Comparison of ENCODE assay signal across 10 cellular contexts in the genomic region with DNA sequence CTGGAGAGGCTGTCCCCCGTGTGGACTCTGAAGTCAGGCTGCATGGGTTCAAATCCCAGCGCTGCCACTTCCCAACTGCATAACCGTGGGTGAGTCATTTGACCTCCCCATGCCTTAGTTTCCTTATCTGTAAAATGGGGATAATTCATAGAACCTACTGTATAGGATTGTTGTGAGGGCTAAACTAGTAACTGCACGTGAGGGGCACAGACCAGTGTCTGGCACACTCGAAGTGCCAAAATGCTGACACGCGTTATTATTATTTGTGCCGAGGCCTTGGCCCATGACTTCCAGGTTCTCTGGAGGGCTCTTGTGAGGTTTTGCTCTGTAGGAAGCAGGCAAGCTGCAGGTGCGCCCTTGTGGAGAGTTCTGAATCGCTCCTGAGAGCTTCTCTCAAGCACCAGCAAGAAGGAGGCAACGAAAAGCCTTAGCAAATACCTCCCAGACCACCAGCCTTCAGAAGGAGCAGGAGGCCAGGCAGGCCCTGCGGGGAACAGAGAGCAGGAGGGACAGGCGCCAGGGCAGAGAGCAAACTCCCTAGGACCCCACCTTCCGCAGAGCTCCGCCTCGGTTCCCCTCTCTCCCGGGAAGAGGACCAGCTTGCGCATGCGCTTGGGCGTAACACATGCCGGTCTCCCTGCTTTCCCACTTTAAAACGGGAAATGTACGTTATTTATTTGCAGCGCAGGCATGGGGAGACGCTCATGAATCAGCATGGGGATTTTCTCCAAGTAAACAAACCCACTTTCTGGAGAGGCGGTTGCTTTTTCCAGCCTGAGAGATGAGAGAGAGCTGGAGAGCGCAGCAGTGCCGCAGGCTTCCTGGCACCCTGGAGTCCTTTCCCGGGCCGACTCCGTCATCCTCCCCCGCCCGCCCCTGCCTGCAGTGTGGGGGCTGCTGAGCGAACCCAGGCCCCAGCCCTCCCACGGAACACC. TPM values are rescaled to one million over a fixed set of nuclear protein-coding genes. Genes with fewer than 3 reads are reported as not detected.
DNase-seq lines count a peak whose midpoint lies in the region; ATAC-seq and TF ChIP-seq lines count a peak whose summit lies in the region.
"Had no signal": no experiment of that assay in that cellular context is flagged by ENCODE, and none has a peak within 500 bp of the region (broad histone marks: within the 10 kb centered on the region; RNA-seq: fewer than 3 reads in every experiment).

No MANE protein-coding gene starts in this region.

- H3K9ac ChIP-seq in iPS-20b (ENCODE audit: low read depth, low read length), result peak overlapping the region; percentile 75

- H3K4me1 ChIP-seq in GM23338 (ENCODE audit: insufficient read depth), result 0 out of 2 replicates have a peak, but pooled peaks cover 5% of the 10 kb centered on the region
- no peaks in the 10 kb centered on the region for H3K4me1 ChIP-seq in iPS-20b (ENCODE audit: insufficient read depth, low read length)
- H3K4me1 ChIP-seq in BE2C, result no peaks in the 10 kb centered on the region

- ATAC-seq in GM23338 (peak; percentile 95), GM19023 (IDR thresholded peaks at IDR 0.05; ENCODE audit: unreplicated experiment) (no peak), GM18502 (IDR thresholded peaks at IDR 0.05; ENCODE audit: poor library complexity, unreplicated experiment) (no peak), GM18498 (IDR thresholded peaks at IDR 0.05; ENCODE audit: unreplicated experiment) (no peak)

- H3K27me3 Mint-ChIP-seq in GM23338 (ENCODE audit: insufficient read depth, low read depth, poor library complexity) (peaks cover 4% of the 10 kb centered on the region), brain (peaks cover 19% of the 10 kb centered on the region)

- H3K9me3 Mint-ChIP-seq in GM23338, result no peaks in the 10 kb centered on the region
- H3K9me3 Mint-ChIP-seq in brain, result peaks cover 0 to 5% (median 0%) of the 10 kb centered on the region in 5 experiments

- no peaks in the 10 kb centered on the region for H4K20me1 ChIP-seq in GM23338 (replicated peaks; ENCODE audit: insufficient read depth)

- H3K36me3 Mint-ChIP-seq in GM23338 (ENCODE audit: low read depth) (no peaks in the 10 kb centered on the region), brain (no peaks in the 10 kb centered on the region)

- H3K9me3 ChIP-seq in iPS-20b (ENCODE audit: insufficient read depth, low read depth, low read length) (no peaks in the 10 kb centered on the region), BE2C (no peaks in the 10 kb centered on the region)

- peaks cover 5% of the 10 kb centered on the region; the same call in 1 of the 2 replicates for H3K27me3 ChIP-seq in GM23338 (ENCODE audit: insufficient read depth)
- H3K27me3 ChIP-seq in iPS-20b (ENCODE audit: insufficient read depth, low read length), result peaks cover 9% of the 10 kb centered on the region
- H3K27me3 ChIP-seq in BE2C, result no peaks in the 10 kb centered on the region

- H3K4me3 Mint-ChIP-seq in GM23338 (peak overlapping the region; percentile 79), brain (peak overlapping the region; percentile 76 to 90 (median 86))

- peak overlapping the region; percentile 91 for H3K4me2 ChIP-seq in GM23338

- H3K79me2 ChIP-seq in GM23338 (replicated peaks; ENCODE audit: insufficient read depth), result no peaks in the 10 kb centered on the region

- H3K27ac Mint-ChIP-seq in GM23338 (peak overlapping the region; percentile 72; the same call in 1 of the 2 replicates), brain (peak overlapping the region in 4 of 5 experiments; percentile 70 to 93 (median 80))

- H3K9me2 ChIP-seq in GM23338 (ENCODE audit: insufficient read depth), result peaks cover 2% of the 10 kb centered on the region; the same call in 1 of the 2 replicates

- no peaks in the 10 kb centered on the region for H3K36me3 ChIP-seq in GM23338 (ENCODE audit: insufficient read depth)
- no peaks in the 10 kb centered on the region for H3K36me3 ChIP-seq in iPS-20b (ENCODE audit: insufficient read depth, low read depth, low read length)
- no peaks in the 10 kb centered on the region for H3K36me3 ChIP-seq in BE2C

- DNase-seq in GM23338 (ENCODE audit: low spot score) (peak; percentile 70), retina (peak; percentile 86), BE2C (no peak)

- peaks cover 3% of the 10 kb centered on the region; the same call in 1 of the 3 replicates for H3K4me1 Mint-ChIP-seq in GM23338
- H3K4me1 Mint-ChIP-seq in brain, result peaks cover 5% of the 10 kb centered on the region

- TF ChIP-seq CTCF in GM23338 (conservative IDR thresholded peaks at IDR 0.05; ENCODE audit: low read depth in 2 of 2), result no peak
- TF ChIP-seq CTCF in brain (conservative IDR thresholded peaks at IDR 0.05), result no peak
- no peak for TF ChIP-seq CTCF in BE2C (IDR thresholded peaks at IDR 0.05; ENCODE audit: low read depth, low read length)

- no peak overlapping the region for H3K27ac ChIP-seq in GM23338 (ENCODE audit: low read depth)
- H3K27ac ChIP-seq in iPS-20b (ENCODE audit: low read length), result no peak overlapping the region

- no peaks in the 10 kb centered on the region for H3F3A ChIP-seq in GM23338 (replicated peaks; ENCODE audit: low read depth)

- peak overlapping the region; percentile 60 for H3K4me3 ChIP-seq in GM23338
- peak overlapping the region; percentile 73 for H3K4me3 ChIP-seq in iPS-20b (ENCODE audit: low read length)
- H3K4me3 ChIP-seq in BE2C (ENCODE audit: low read depth, low read length), result no peak overlapping the region

- peak overlapping the region; percentile 99 for H2AFZ ChIP-seq in GM23338

TF ChIP-seq in GM23338, 12 proteins besides CTCF, POLR2A, EP300 and RAD21:
- TF ChIP-seq POLR2AphosphoS5 (IDR thresholded peaks at IDR 0.05; ENCODE audit: low read depth) (peak; percentile 53), EZH2 (IDR thresholded peaks at IDR 0.05; ENCODE audit: low read depth, unreplicated experiment) (no peak), NANOG (IDR thresholded peaks at IDR 0.05; ENCODE audit: borderline replicate concordance) (no peak)

RNA-seq across cellular contexts. Expression of a gene that starts 39.6 kb away (rescaled TPM):
- 1.4 TPM in 2 replicates for total RNA-seq in GM23338 (2014; rRNA removed; shearing (Covaris generic))
- polyA plus RNA-seq in GM23338 (2016; fragmentation: Nextera tagmentation; extraction: Ambion mirVana), result 0.37 and 0.43 TPM in 2 replicates
- polyA plus RNA-seq in brain (ENCODE audit: insufficient read depth, low read depth, low replicate concordance), result 0.88 TPM
- not detected for polyA plus RNA-seq in BE2C (2012; ENCODE audit: insufficient read depth, insufficient read length, low read depth)
- total RNA-seq: endothelial cell of umbilical vein, RPMI7951 had no signal
- polyA plus RNA-seq: endothelial cell of umbilical vein had no signal
